In the genomic region with DNA sequence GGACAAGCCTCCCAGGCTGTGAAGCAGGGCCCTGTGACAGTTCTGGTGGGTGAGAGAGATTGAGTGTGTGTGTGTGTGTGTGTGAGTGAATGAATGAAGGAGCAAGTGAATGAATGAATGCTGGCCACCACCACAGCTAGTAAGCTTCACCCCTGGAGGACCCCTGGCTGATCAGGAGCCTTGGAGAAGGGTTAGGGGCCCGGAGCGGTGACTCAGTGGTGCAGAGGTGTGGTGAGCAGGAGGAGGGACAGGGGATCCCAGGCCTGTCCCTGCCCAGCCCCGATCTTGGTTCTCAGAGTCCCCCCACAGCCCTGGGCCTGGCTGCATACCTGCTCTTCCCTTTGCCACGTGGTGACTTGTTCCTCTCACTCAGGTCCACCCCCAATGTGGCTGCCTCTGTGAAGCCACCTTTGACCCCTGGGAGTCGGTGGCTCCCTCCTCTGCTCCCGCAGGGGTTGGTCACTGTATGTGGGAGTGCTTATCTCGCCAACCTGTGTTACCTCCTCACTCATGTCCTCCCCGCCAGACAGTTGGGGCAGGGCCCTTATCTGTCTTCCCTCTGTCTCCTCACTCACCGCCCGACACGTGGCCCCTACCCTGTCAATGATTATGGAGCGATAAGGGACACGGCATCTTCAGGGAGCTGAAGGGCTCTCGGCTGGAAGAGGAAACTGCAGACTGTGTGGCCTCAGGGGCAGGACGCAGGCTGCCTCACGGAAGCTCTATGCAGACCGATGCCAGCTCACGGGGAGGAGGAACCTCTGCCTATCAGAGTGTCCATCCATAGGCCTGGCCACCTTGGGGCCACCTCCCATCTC, we compare ENCODE assay signal across 1 cellular context.
TF ChIP-seq lines count a peak whose summit lies in the region.

No MANE protein-coding gene starts in this region.

TF ChIP-seq in HepG2, 621 proteins besides CTCF, POLR2A, EP300 and RAD21 (continued from another document and continues in another):
- TF ChIP-seq, protein P1, sequence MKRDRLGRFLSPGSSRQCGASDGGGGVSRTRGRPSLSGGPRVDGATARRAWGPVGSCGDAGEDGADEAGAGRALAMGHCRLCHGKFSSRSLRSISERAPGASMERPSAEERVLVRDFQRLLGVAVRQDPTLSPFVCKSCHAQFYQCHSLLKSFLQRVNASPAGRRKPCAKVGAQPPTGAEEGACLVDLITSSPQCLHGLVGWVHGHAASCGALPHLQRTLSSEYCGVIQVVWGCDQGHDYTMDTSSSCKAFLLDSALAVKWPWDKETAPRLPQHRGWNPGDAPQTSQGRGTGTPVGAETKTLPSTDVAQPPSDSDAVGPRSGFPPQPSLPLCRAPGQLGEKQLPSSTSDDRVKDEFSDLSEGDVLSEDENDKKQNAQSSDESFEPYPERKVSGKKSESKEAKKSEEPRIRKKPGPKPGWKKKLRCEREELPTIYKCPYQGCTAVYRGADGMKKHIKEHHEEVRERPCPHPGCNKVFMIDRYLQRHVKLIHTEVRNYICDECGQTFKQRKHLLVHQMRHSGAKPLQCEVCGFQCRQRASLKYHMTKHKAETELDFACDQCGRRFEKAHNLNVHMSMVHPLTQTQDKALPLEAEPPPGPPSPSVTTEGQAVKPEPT (CRISPR knock-in tag; IDR thresholded peaks at IDR 0.05; ENCODE audit: low read depth) = no peak
- TF ChIP-seq ZNF7 (CRISPR knock-in tag; IDR thresholded peaks at IDR 0.05) (no peak), HOXA5 (CRISPR knock-in tag; IDR thresholded peaks at IDR 0.05) (no peak), TBX3 (IDR thresholded peaks at IDR 0.05; ENCODE audit: borderline replicate concordance) (no peak), SOX6 (IDR thresholded peaks at IDR 0.05) (no peak), SOX6 (CRISPR knock-in tag; IDR thresholded peaks at IDR 0.05) (peak; percentile 30; the same call in 1 of the 2 replicates), FOSL1 (CRISPR knock-in tag; IDR thresholded peaks at IDR 0.05; ENCODE audit: borderline replicate concordance) (no peak), NFIB (CRISPR knock-in tag; IDR thresholded peaks at IDR 0.05; ENCODE audit: borderline replicate concordance) (no peak), ZNF891 (CRISPR knock-in tag; IDR thresholded peaks at IDR 0.05) (no peak), ZFYVE20 (CRISPR knock-in tag; IDR thresholded peaks at IDR 0.05; ENCODE audit: borderline replicate concordance, low read depth) (no peak), TARDBP (CRISPR knock-in tag; IDR thresholded peaks at IDR 0.05) (no peak), NFKBIZ (CRISPR knock-in tag; IDR thresholded peaks at IDR 0.05) (no peak), GLI4 (CRISPR knock-in tag; IDR thresholded peaks at IDR 0.05; ENCODE audit: borderline replicate concordance) (no peak), ZSCAN21 (CRISPR knock-in tag; IDR thresholded peaks at IDR 0.05; ENCODE audit: borderline replicate concordance) (no peak), ZFY (CRISPR knock-in tag; IDR thresholded peaks at IDR 0.05) (no peak; the same call in 1 of the 2 replicates), RFX3 (CRISPR knock-in tag; IDR thresholded peaks at IDR 0.05) (no peak), ZNF589 (CRISPR knock-in tag; conservative IDR thresholded peaks at IDR 0.05) (no peak), CHD4 (IDR thresholded peaks at IDR 0.05; ENCODE audit: borderline replicate concordance, low read length) (no peak), ZNF703 (CRISPR knock-in tag; IDR thresholded peaks at IDR 0.05; ENCODE audit: borderline replicate concordance) (no peak), ERF (CRISPR knock-in tag; IDR thresholded peaks at IDR 0.05) (no peak), AKAP8 (CRISPR knock-in tag; IDR thresholded peaks at IDR 0.05) (no peak), NCOA1 (CRISPR knock-in tag; IDR thresholded peaks at IDR 0.05) (no peak), RFXAP (CRISPR knock-in tag; IDR thresholded peaks at IDR 0.05; ENCODE audit: borderline replicate concordance) (no peak), NR2C2 (CRISPR knock-in tag; IDR thresholded peaks at IDR 0.05; ENCODE audit: borderline replicate concordance) (peak; percentile 92), TGIF2 (CRISPR knock-in tag; IDR thresholded peaks at IDR 0.05) (peak; percentile 84)
- TF ChIP-seq, protein P2, sequence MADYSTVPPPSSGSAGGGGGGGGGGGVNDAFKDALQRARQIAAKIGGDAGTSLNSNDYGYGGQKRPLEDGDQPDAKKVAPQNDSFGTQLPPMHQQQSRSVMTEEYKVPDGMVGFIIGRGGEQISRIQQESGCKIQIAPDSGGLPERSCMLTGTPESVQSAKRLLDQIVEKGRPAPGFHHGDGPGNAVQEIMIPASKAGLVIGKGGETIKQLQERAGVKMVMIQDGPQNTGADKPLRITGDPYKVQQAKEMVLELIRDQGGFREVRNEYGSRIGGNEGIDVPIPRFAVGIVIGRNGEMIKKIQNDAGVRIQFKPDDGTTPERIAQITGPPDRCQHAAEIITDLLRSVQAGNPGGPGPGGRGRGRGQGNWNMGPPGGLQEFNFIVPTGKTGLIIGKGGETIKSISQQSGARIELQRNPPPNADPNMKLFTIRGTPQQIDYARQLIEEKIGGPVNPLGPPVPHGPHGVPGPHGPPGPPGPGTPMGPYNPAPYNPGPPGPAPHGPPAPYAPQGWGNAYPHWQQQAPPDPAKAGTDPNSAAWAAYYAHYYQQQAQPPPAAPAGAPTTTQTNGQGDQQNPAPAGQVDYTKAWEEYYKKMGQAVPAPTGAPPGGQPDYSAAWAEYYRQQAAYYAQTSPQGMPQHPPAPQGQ (CRISPR knock-in tag; IDR thresholded peaks at IDR 0.05; ENCODE audit: borderline replicate concordance) = no peak
- TF ChIP-seq, protein P3, sequence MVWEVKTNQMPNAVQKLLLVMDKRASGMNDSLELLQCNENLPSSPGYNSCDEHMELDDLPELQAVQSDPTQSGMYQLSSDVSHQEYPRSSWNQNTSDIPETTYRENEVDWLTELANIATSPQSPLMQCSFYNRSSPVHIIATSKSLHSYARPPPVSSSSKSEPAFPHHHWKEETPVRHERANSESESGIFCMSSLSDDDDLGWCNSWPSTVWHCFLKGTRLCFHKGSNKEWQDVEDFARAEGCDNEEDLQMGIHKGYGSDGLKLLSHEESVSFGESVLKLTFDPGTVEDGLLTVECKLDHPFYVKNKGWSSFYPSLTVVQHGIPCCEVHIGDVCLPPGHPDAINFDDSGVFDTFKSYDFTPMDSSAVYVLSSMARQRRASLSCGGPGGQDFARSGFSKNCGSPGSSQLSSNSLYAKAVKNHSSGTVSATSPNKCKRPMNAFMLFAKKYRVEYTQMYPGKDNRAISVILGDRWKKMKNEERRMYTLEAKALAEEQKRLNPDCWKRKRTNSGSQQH (CRISPR knock-in tag; IDR thresholded peaks at IDR 0.05; ENCODE audit: low read depth) = no peak
- TF ChIP-seq, protein P4, sequence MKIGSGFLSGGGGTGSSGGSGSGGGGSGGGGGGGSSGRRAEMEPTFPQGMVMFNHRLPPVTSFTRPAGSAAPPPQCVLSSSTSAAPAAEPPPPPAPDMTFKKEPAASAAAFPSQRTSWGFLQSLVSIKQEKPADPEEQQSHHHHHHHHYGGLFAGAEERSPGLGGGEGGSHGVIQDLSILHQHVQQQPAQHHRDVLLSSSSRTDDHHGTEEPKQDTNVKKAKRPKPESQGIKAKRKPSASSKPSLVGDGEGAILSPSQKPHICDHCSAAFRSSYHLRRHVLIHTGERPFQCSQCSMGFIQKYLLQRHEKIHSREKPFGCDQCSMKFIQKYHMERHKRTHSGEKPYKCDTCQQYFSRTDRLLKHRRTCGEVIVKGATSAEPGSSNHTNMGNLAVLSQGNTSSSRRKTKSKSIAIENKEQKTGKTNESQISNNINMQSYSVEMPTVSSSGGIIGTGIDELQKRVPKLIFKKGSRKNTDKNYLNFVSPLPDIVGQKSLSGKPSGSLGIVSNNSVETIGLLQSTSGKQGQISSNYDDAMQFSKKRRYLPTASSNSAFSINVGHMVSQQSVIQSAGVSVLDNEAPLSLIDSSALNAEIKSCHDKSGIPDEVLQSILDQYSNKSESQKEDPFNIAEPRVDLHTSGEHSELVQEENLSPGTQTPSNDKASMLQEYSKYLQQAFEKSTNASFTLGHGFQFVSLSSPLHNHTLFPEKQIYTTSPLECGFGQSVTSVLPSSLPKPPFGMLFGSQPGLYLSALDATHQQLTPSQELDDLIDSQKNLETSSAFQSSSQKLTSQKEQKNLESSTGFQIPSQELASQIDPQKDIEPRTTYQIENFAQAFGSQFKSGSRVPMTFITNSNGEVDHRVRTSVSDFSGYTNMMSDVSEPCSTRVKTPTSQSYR (CRISPR knock-in tag; IDR thresholded peaks at IDR 0.05; ENCODE audit: borderline replicate concordance) = no peak
- TF ChIP-seq, protein P5, sequence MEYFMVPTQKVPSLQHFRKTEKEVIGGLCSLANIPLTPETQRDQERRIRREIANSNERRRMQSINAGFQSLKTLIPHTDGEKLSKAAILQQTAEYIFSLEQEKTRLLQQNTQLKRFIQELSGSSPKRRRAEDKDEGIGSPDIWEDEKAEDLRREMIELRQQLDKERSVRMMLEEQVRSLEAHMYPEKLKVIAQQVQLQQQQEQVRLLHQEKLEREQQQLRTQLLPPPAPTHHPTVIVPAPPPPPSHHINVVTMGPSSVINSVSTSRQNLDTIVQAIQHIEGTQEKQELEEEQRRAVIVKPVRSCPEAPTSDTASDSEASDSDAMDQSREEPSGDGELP (IDR thresholded peaks at IDR 0.05; ENCODE audit: borderline replicate concordance, low read depth) = no peak
- TF ChIP-seq, protein P6, sequence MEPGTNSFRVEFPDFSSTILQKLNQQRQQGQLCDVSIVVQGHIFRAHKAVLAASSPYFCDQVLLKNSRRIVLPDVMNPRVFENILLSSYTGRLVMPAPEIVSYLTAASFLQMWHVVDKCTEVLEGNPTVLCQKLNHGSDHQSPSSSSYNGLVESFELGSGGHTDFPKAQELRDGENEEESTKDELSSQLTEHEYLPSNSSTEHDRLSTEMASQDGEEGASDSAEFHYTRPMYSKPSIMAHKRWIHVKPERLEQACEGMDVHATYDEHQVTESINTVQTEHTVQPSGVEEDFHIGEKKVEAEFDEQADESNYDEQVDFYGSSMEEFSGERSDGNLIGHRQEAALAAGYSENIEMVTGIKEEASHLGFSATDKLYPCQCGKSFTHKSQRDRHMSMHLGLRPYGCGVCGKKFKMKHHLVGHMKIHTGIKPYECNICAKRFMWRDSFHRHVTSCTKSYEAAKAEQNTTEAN (CRISPR knock-in tag; conservative IDR thresholded peaks at IDR 0.05) = no peak
- TF ChIP-seq, protein P7, sequence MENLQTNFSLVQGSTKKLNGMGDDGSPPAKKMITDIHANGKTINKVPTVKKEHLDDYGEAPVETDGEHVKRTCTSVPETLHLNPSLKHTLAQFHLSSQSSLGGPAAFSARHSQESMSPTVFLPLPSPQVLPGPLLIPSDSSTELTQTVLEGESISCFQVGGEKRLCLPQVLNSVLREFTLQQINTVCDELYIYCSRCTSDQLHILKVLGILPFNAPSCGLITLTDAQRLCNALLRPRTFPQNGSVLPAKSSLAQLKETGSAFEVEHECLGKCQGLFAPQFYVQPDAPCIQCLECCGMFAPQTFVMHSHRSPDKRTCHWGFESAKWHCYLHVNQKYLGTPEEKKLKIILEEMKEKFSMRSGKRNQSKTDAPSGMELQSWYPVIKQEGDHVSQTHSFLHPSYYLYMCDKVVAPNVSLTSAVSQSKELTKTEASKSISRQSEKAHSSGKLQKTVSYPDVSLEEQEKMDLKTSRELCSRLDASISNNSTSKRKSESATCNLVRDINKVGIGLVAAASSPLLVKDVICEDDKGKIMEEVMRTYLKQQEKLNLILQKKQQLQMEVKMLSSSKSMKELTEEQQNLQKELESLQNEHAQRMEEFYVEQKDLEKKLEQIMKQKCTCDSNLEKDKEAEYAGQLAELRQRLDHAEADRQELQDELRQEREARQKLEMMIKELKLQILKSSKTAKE (CRISPR knock-in tag; IDR thresholded peaks at IDR 0.05; ENCODE audit: borderline replicate concordance) = no peak
- TF ChIP-seq, protein P8, sequence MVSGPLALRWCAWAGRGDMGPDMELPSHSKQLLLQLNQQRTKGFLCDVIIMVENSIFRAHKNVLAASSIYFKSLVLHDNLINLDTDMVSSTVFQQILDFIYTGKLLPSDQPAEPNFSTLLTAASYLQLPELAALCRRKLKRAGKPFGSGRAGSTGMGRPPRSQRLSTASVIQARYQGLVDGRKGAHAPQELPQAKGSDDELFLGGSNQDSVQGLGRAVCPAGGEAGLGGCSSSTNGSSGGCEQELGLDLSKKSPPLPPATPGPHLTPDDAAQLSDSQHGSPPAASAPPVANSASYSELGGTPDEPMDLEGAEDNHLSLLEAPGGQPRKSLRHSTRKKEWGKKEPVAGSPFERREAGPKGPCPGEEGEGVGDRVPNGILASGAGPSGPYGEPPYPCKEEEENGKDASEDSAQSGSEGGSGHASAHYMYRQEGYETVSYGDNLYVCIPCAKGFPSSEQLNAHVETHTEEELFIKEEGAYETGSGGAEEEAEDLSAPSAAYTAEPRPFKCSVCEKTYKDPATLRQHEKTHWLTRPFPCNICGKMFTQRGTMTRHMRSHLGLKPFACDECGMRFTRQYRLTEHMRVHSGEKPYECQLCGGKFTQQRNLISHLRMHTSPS (CRISPR knock-in tag; IDR thresholded peaks at IDR 0.05; ENCODE audit: low read depth) = no peak
- TF ChIP-seq, protein P9, sequence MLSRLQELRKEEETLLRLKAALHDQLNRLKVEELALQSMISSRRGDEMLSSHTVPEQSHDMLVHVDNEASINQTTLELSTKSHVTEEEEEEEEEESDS (CRISPR knock-in tag; IDR thresholded peaks at IDR 0.05; ENCODE audit: borderline replicate concordance) = no peak
- TF ChIP-seq, protein P10, sequence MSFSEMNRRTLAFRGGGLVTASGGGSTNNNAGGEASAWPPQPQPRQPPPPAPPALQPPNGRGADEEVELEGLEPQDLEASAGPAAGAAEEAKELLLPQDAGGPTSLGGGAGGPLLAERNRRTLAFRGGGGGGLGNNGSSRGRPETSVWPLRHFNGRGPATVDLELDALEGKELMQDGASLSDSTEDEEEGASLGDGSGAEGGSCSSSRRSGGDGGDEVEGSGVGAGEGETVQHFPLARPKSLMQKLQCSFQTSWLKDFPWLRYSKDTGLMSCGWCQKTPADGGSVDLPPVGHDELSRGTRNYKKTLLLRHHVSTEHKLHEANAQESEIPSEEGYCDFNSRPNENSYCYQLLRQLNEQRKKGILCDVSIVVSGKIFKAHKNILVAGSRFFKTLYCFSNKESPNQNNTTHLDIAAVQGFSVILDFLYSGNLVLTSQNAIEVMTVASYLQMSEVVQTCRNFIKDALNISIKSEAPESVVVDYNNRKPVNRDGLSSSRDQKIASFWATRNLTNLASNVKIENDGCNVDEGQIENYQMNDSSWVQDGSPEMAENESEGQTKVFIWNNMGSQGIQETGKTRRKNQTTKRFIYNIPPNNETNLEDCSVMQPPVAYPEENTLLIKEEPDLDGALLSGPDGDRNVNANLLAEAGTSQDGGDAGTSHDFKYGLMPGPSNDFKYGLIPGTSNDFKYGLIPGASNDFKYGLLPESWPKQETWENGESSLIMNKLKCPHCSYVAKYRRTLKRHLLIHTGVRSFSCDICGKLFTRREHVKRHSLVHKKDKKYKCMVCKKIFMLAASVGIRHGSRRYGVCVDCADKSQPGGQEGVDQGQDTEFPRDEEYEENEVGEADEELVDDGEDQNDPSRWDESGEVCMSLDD (CRISPR knock-in tag; IDR thresholded peaks at IDR 0.05; ENCODE audit: borderline replicate concordance) = no peak
- TF ChIP-seq, protein P11, sequence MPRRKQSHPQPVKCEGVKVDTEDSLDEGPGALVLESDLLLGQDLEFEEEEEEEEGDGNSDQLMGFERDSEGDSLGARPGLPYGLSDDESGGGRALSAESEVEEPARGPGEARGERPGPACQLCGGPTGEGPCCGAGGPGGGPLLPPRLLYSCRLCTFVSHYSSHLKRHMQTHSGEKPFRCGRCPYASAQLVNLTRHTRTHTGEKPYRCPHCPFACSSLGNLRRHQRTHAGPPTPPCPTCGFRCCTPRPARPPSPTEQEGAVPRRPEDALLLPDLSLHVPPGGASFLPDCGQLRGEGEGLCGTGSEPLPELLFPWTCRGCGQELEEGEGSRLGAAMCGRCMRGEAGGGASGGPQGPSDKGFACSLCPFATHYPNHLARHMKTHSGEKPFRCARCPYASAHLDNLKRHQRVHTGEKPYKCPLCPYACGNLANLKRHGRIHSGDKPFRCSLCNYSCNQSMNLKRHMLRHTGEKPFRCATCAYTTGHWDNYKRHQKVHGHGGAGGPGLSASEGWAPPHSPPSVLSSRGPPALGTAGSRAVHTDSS (CRISPR knock-in tag; conservative IDR thresholded peaks at IDR 0.05) = no peak
- TF ChIP-seq, protein P12, sequence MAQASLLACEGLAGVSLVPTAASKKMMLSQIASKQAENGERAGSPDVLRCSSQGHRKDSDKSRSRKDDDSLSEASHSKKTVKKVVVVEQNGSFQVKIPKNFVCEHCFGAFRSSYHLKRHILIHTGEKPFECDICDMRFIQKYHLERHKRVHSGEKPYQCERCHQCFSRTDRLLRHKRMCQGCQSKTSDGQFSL (CRISPR knock-in tag; IDR thresholded peaks at IDR 0.05) = no peak; the same call in 1 of the 2 replicates
